ENCODE assay signal across 19 cellular contexts in the genomic region with DNA sequence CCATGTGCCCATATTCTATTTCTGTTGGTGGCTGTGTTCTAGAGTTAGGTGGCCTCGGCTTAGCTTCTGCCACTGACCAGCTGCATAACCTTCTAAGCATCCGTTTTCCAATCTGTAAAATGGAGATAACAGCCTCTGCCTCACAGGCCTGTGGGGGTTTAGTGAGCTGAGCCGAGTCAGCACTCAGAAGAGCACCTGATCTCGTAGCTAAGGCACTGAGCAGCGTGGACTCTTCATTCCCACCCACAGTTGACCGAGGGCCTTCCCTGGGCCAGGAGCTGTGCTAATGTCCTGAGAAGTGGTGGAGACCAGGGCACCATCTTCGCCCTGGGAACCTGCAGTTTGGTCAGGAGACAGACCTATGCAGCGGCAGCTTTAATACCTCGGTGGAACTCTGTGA.
A peak's percentile ranks its signal among the peaks of the same experiment; 100 is the strongest.
DNase-seq lines count a peak whose midpoint lies in the region; ATAC-seq, FAIRE-seq and TF ChIP-seq lines count a peak whose summit lies in the region.
"Had no signal": no experiment of that assay in that cellular context is flagged by ENCODE, and none has a peak within 500 bp of the region (broad histone marks: within the 10 kb centered on the region; RNA-seq: fewer than 3 reads in every experiment).

No MANE protein-coding gene starts in this region.

- no peaks in the 10 kb centered on the region for H3F3A ChIP-seq in neural cell (ENCODE audit: insufficient read depth, low read length, poor library complexity, severe bottlenecking)

- BruUV-seq in K562 (replicated peaks; lab: Mats Ljungman, UMichigan): no TSS peak

- no peaks in the 10 kb centered on the region for H3K9me2 ChIP-seq in neural cell (ENCODE audit: insufficient read depth, low read length)

- no peaks in the 10 kb centered on the region for H3K9me3 Mint-ChIP-seq in activated CD4-positive, alpha-beta memory T cell treated with anti-CD3 and anti-CD28 coated beads, Interleukin-2, amount 10 ng/mL, durations not matched to agents 7 days and 5 days
- H3K9me3 Mint-ChIP-seq: CD14-positive monocyte; CD4-positive, alpha-beta T cell; CD8-positive, alpha-beta memory T cell; GM23338; HFFc6 had no signal

- H3K36me3 Mint-ChIP-seq in activated CD4-positive, alpha-beta memory T cell treated with anti-CD3 and anti-CD28 coated beads, Interleukin-2, amount 10 ng/mL, durations not matched to agents 7 days and 5 days (ENCODE audit: low read depth): no peaks in the 10 kb centered on the region
- H3K36me3 Mint-ChIP-seq: CD14-positive monocyte; CD8-positive, alpha-beta memory T cell had no signal

- peak overlapping the region; percentile 11 to 70; a peak in 3 of 4 replicates for H3K9ac ChIP-seq in K562 (ENCODE audit: insufficient read depth in 1 of 2, low read depth in 2 of 2, low read length in 2 of 2)
- H3K9ac ChIP-seq in neural cell (ENCODE audit: low read length): peak overlapping the region; percentile 26

- POLR2A ChIA-PET in K562 (lab: Yijun Ruan, JAX): interaction anchor here (0.6 to 1.5 kb wide), 6 partner anchors 8 to 182 kb away, joined by 3 to 4 read pairs (median 3); no protein-coding TSS in a partner anchor
- POLR2A ChIA-PET in activated CD4-positive, alpha-beta memory T cell treated with anti-CD3 and anti-CD28 coated beads, Interleukin-2, amount 10 ng/mL, durations not matched to agents 7 days and 5 days (lab: Charles Lee): no interaction called here

- no peak overlapping the region for H3K27ac Mint-ChIP-seq in activated CD4-positive, alpha-beta memory T cell treated with anti-CD3 and anti-CD28 coated beads, Interleukin-2, amount 10 ng/mL, durations not matched to agents 7 days and 5 days
- H3K27ac Mint-ChIP-seq: CD4-positive, alpha-beta T cell; GM23338; HFFc6 had no signal

- no peak for TF ChIP-seq EP300 in K562 (IDR thresholded peaks at IDR 0.05; ENCODE audit: low read length)
- TF ChIP-seq EP300 in neural cell (conservative IDR thresholded peaks at IDR 0.05; ENCODE audit: poor library complexity, severe bottlenecking): no peak

- peaks cover 0 to 4% of the 10 kb centered on the region in 2 experiments; a peak in 1 of 5 replicates for H3K27me3 ChIP-seq in K562 (ENCODE audit: control insufficient read depth in 2 of 2, insufficient read depth in 2 of 2, low read length in 2 of 2)
- H3K27me3 ChIP-seq in neural cell (ENCODE audit: insufficient read depth, low read depth, low read length): no peaks in the 10 kb centered on the region

- H3K27ac ChIP-seq in K562 (ENCODE audit: extremely low read depth, low read depth, low read length) (no peak overlapping the region; the same call in 2 of the 3 replicates), neural cell (ENCODE audit: low read length) (peak overlapping the region; percentile 65)

- in situ Hi-C loops in K562 (cut with MboI): no loop called here

- no peaks in the 10 kb centered on the region for H3K9me1 ChIP-seq in K562 (ENCODE audit: control insufficient read depth, insufficient read depth, low read length)

- TF ChIP-seq RAD21 in K562 (CRISPR knock-in tag; conservative IDR thresholded peaks at IDR 0.05 in 1 of 2, IDR thresholded peaks at IDR 0.05 in 1 of 2) (no peak), neural cell (conservative IDR thresholded peaks at IDR 0.05) (no peak)

- TF ChIP-seq POLR2A in K562 (conservative IDR thresholded peaks at IDR 0.05): no peak

- H3K4me1 ChIP-seq in K562 (replicated peaks in 1 of 2; ENCODE audit: control insufficient read depth in 2 of 2, insufficient read depth in 2 of 2, low read length in 2 of 2): peaks cover 11 to 28% of the 10 kb centered on the region in 2 experiments; a peak in 4 of 5 replicates
- H3K4me1 ChIP-seq: HAP-1 had no signal

- intact Hi-C loops in K562 (cut with micrococcal nuclease): no loop called here

- H3K4me2 ChIP-seq in K562 (ENCODE audit: insufficient read depth, low read length): peak overlapping the region; percentile 44
- H3K4me2 ChIP-seq in neural cell (ENCODE audit: low read length): peak overlapping the region; percentile 28
- H3K4me2 ChIP-seq: GM23338 had no signal

- peak; percentile 80 for ATAC-seq in K562

- no peaks in the 10 kb centered on the region for H3K4me1 Mint-ChIP-seq in activated CD4-positive, alpha-beta memory T cell treated with anti-CD3 and anti-CD28 coated beads, Interleukin-2, amount 10 ng/mL, durations not matched to agents 7 days and 5 days
- H3K4me1 Mint-ChIP-seq: CD14-positive monocyte; CD8-positive, alpha-beta memory T cell had no signal

- H4K20me1 ChIP-seq in K562 (replicated peaks; ENCODE audit: control insufficient read depth, insufficient read depth, low read length) (no peaks in the 10 kb centered on the region), neural cell (ENCODE audit: insufficient read depth) (no peaks in the 10 kb centered on the region)

- H2AFZ ChIP-seq in K562 (ENCODE audit: low read depth, low read length) (peak overlapping the region; percentile 37; the same call in 1 of the 2 replicates), neural cell (ENCODE audit: low read depth, low read length) (no peak overlapping the region)
- H2AFZ ChIP-seq: GM23338 had no signal

- H3K9me3 ChIP-seq in K562 (replicated peaks; ENCODE audit: control insufficient read depth, insufficient read depth, low read depth, low read length) (no peaks in the 10 kb centered on the region), neural cell (ENCODE audit: low read length) (no peaks in the 10 kb centered on the region)
- H3K9me3 ChIP-seq: HAP-1 had no signal

- H3K4me3 ChIP-seq in K562 (no peak overlapping the region), neural cell (ENCODE audit: low read length) (peak overlapping the region; percentile 19)
- H3K4me3 ChIP-seq: GM23338, HAP-1 had no signal

- FAIRE-seq in K562 (lab: Jason Lieb, UNC): peak; percentile 90
- FAIRE-seq: D721Med, GM12891, GM18507, H54 had no signal

- peaks cover 4% of the 10 kb centered on the region for H3K27me3 Mint-ChIP-seq in activated CD4-positive, alpha-beta memory T cell treated with anti-CD3 and anti-CD28 coated beads, Interleukin-2, amount 10 ng/mL, durations not matched to agents 7 days and 5 days
- H3K27me3 Mint-ChIP-seq: CD4-positive, alpha-beta T cell had no signal

- no peaks in the 10 kb centered on the region for H3K36me3 ChIP-seq in K562 (ENCODE audit: control insufficient read depth, insufficient read depth, low read length)
- no peaks in the 10 kb centered on the region for H3K36me3 ChIP-seq in neural cell (ENCODE audit: insufficient read depth, low read length)
- H3K36me3 ChIP-seq: HAP-1 had no signal

- TF ChIP-seq CTCF in K562 (IDR thresholded peaks at IDR 0.05 in 2 of 3, conservative IDR thresholded peaks at IDR 0.05 in 1 of 3; ENCODE audit: insufficient read depth in 2 of 3, low read depth in 1 of 3, low read length in 3 of 3): no peak
- TF ChIP-seq CTCF in neural cell (IDR thresholded peaks at IDR 0.05; ENCODE audit: poor library complexity, severe bottlenecking): no peak

- H3K79me2 ChIP-seq in K562 (ENCODE audit: control insufficient read depth, insufficient read depth, low read length) (no peaks in the 10 kb centered on the region), neural cell (replicated peaks; ENCODE audit: insufficient read depth, low read length) (no peaks in the 10 kb centered on the region)

- WGBS in K562 (ENCODE audit: insufficient coverage, low coverage, missing lambda C conversion rate): 1% methylated on average over 9 of the region's 9 CpGs

- peak; percentile 11 for DNase-seq in OCI-M1 (lab: John Stamatoyannopoulos, UW)
- DNase-seq in K562 (ENCODE audit: extremely low read depth in 1 of 4, low spot score in 3 of 4): peak; percentile 67 to 86 (median 84)
- DNase-seq in epidermal melanocyte (ENCODE audit: insufficient read length, low spot score): no peak
- no peak for DNase-seq in NCI-H345 treated with DMSO at 0.1 percent for 48 hours (lab: John Stamatoyannopoulos, UW; ENCODE audit: unreplicated experiment)
- no peak for DNase-seq in activated CD4-positive, alpha-beta memory T cell treated with anti-CD3 and anti-CD28 coated beads, Interleukin-2, amount 10 ng/mL, durations not matched to agents 7 days and 5 days
- DNase-seq: CD4-positive, alpha-beta T cell; CD8-positive, alpha-beta memory T cell; DMS 273 treated with DMSO at 0.1 percent for 48 hours; DMS79; GF-D8; HFFc6 had no signal

- CTCF ChIA-PET in K562 (lab: Yijun Ruan, JAX; ENCODE audit: low intra/inter-chr PET ratio): no interaction called here
- CTCF ChIA-PET in activated CD4-positive, alpha-beta memory T cell treated with anti-CD3 and anti-CD28 coated beads, Interleukin-2, amount 10 ng/mL, durations not matched to agents 7 days and 5 days (lab: Charles Lee): interaction anchor here (1.1 kb wide), 1 partner anchor 32 kb away, joined by 3 read pairs; no protein-coding TSS in a partner anchor

- no peak overlapping the region for H3K4me3 Mint-ChIP-seq in activated CD4-positive, alpha-beta memory T cell treated with anti-CD3 and anti-CD28 coated beads, Interleukin-2, amount 10 ng/mL, durations not matched to agents 7 days and 5 days
- H3K4me3 Mint-ChIP-seq: CD14-positive monocyte; CD4-positive, alpha-beta T cell; CD8-positive, alpha-beta memory T cell; GM23338; HFFc6 had no signal

TF ChIP-seq in K562, 482 proteins besides CTCF, POLR2A, EP300 and RAD21 (continues in another document):
- TF ChIP-seq ATF7 (IDR thresholded peaks at IDR 0.05): no peak

TF ChIP-seq in neural cell, 6 proteins besides CTCF, POLR2A, EP300 and RAD21:
- TF ChIP-seq SMC3 (conservative IDR thresholded peaks at IDR 0.05; ENCODE audit: poor library complexity) (peak; percentile 13), EZH2 (IDR thresholded peaks at IDR 0.05; ENCODE audit: borderline replicate concordance, insufficient read depth, low read length, poor library complexity, severe bottlenecking) (no peak), POLR2AphosphoS5 (IDR thresholded peaks at IDR 0.05) (no peak), MXI1 (conservative IDR thresholded peaks at IDR 0.05; ENCODE audit: poor library complexity, severe bottlenecking) (no peak)

Comparison
In these comparisons a context has a peak if more than half of its experiments do, and no peak if none do; other contexts are left out.
1. DNase-seq: peak in OCI-M1 (single experiment) and K562 (4 of 4); none in epidermal melanocyte (single experiment), NCI-H345 treated with DMSO at 0.1 percent for 48 hours (single experiment) and activated CD4-positive, alpha-beta memory T cell treated with anti-CD3 and anti-CD28 coated beads, Interleukin-2, amount 10 ng/mL, durations not matched to agents 7 days and 5 days (single experiment).